ENCODE assay signal across 33 cellular contexts in genomic region chr14:105240811-105241576, GRCh38.
"Had no signal": no experiment of that assay in that cellular context is flagged by ENCODE, and none has a peak within 500 bp of the region (broad histone marks: within the 10 kb centered on the region; RNA-seq: fewer than 3 reads in every experiment).

No MANE protein-coding gene starts in this region.

- H3K27ac Mint-ChIP-seq: activated B cell treated with CpG ODN at 0.5 μM for 24 hours; activated CD4-positive, alpha-beta memory T cell treated with anti-CD3 and anti-CD28 coated beads for 36 hours; activated naive CD4-positive, alpha-beta T cell treated with anti-CD3 and anti-CD28 coated beads for 36 hours; activated naive CD4-positive, alpha-beta T cell treated with anti-CD3 and anti-CD28 coated beads, Interleukin-2, amount 50 U/mL, for 72 hours; activated T-helper 1 cell treated with anti-CD3 and anti-CD28 coated beads, Interleukin-12 subunit alpha, Interleukin-12 subunit beta, Interleukin-2, Interleukin-4 antibody, amounts not matched to agents 30 ng/mL and 10 ng/mL and 1 ng/mL, durations not matched to agents 14 hours and 24 hours and 36 hours had no signal

- DNase-seq: activated B cell treated with CpG ODN at 0.5 μM for 24 hours; activated CD4-positive, alpha-beta memory T cell treated with anti-CD3 and anti-CD28 coated beads for 36 hours; activated CD4-positive, alpha-beta T cell treated with anti-CD3 and anti-CD28 coated beads for 4 hours; activated CD4-positive, alpha-beta T cell treated with anti-CD3 and anti-CD28 coated beads, Interleukin-2, amount 50 U/mL, for 1 hour; activated CD4-positive, CD25-positive, alpha-beta regulatory T cell treated with anti-CD3 and anti-CD28 coated beads, Interleukin-2, amount 50 U/mL, for 72 hours; activated CD8-positive, alpha-beta memory T cell treated with anti-CD3 and anti-CD28 coated beads, Interleukin-2, amount 50 U/mL, for 4 hours; activated gamma-delta T cell treated with Interleukin-2 at 50 U/mL for 16 hours; activated naive CD4-positive, alpha-beta T cell treated with anti-CD3 and anti-CD28 coated beads for 36 hours; activated T-cell treated with anti-CD3 and anti-CD28 coated beads for 4 hours; activated T-cell treated with anti-CD3 and anti-CD28 coated beads, Interleukin-2, amount 50 U/mL, for 4 hours; adrenal gland; body of pancreas; MM.1S; MV-4-11; NCI-H1092; NCI-H146; NCI-H187; NCI-H2029 treated with DMSO at 0.1 percent for 48 hours; NCI-H2107; NCI-H2171; NCI-H510A; NCI-H526; NCI-H748 treated with DMSO at 0.1 percent for 48 hours; SW 1271; T-helper 1 cell; T-helper 2 cell; T-helper 9 cell had no signal

- H3K4me1 ChIP-seq: body of pancreas, breast epithelium had no signal

- H3K27ac ChIP-seq: adrenal gland, body of pancreas, breast epithelium, KMS-11, VCaP had no signal

- H3K36me3 Mint-ChIP-seq: activated naive CD4-positive, alpha-beta T cell treated with anti-CD3 and anti-CD28 coated beads, Interleukin-2, amount 50 U/mL, for 72 hours had no signal

- H3K9me3 Mint-ChIP-seq: activated B cell treated with CpG ODN at 0.5 μM for 24 hours; activated CD4-positive, alpha-beta memory T cell treated with anti-CD3 and anti-CD28 coated beads for 36 hours; activated naive CD4-positive, alpha-beta T cell treated with anti-CD3 and anti-CD28 coated beads for 36 hours; activated naive CD4-positive, alpha-beta T cell treated with anti-CD3 and anti-CD28 coated beads, Interleukin-2, amount 50 U/mL, for 72 hours; activated T-cell treated with anti-CD3 and anti-CD28 coated beads, Interleukin-2, amount 50 U/mL, for 4 hours; activated T-helper 1 cell treated with anti-CD3 and anti-CD28 coated beads, Interleukin-12 subunit alpha, Interleukin-12 subunit beta, Interleukin-2, Interleukin-4 antibody, amounts not matched to agents 30 ng/mL and 10 ng/mL and 1 ng/mL, durations not matched to agents 14 hours and 24 hours and 36 hours had no signal

- H3K9ac ChIP-seq: KMS-11 had no signal

- ATAC-seq: activated naive CD4-positive, alpha-beta T cell treated with anti-CD3 and anti-CD28 coated beads, Interleukin-2, amount 50 U/mL, for 72 hours; activated T-cell treated with anti-CD3 and anti-CD28 coated beads, Interleukin-2, amount 50 U/mL, for 4 hours; body of pancreas; Panc1 had no signal

- H3K4me2 ChIP-seq: KMS-11 had no signal

- H3K9me3 ChIP-seq: adrenal gland, body of pancreas, breast epithelium had no signal

- H3K27me3 Mint-ChIP-seq: activated B cell treated with CpG ODN at 0.5 μM for 24 hours; activated CD4-positive, alpha-beta memory T cell treated with anti-CD3 and anti-CD28 coated beads for 36 hours had no signal

- H3K4me3 Mint-ChIP-seq: activated B cell treated with CpG ODN at 0.5 μM for 24 hours; activated CD4-positive, alpha-beta memory T cell treated with anti-CD3 and anti-CD28 coated beads for 36 hours; activated naive CD4-positive, alpha-beta T cell treated with anti-CD3 and anti-CD28 coated beads for 36 hours; activated T-cell treated with anti-CD3 and anti-CD28 coated beads, Interleukin-2, amount 50 U/mL, for 4 hours; activated T-helper 1 cell treated with anti-CD3 and anti-CD28 coated beads, Interleukin-12 subunit alpha, Interleukin-12 subunit beta, Interleukin-2, Interleukin-4 antibody, amounts not matched to agents 30 ng/mL and 10 ng/mL and 1 ng/mL, durations not matched to agents 14 hours and 24 hours and 36 hours had no signal

- H3K36me3 ChIP-seq: breast epithelium had no signal

- H3K4me3 ChIP-seq: adrenal gland, body of pancreas, breast epithelium had no signal

- H3K27me3 ChIP-seq: adrenal gland, body of pancreas, breast epithelium had no signal
